Comparison of ENCODE assay signal across 11 cellular contexts in the genomic region with DNA sequence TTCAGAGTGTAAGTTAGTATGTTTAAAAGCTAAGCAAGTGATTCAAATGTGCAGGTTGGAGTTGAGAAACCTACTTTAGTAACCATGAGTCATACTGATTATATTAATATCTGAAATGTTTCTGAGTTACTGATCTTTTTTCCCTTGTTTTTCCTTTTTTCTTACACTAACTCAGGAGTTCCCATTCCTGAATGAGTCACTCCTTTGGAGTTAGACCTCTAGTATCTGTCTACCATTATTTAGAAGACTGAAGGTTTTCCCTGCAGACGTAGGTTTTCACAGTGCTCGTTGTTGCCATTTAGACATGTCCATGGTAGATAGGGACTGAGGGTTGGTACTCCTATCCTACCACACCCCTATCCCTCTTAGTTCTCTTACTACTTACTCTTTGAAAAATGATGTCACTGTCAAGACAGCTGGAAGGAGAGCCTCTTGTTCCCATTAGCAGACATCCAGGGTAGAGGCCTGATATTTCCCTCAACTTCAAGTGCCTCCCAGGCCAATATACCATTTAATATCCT. TPM values are rescaled to one million over a fixed set of nuclear protein-coding genes. Genes with fewer than 3 reads are reported as not detected.
DNase-seq lines count a peak whose midpoint lies in the region; ATAC-seq and TF ChIP-seq lines count a peak whose summit lies in the region.
"Had no signal": no experiment of that assay in that cellular context is flagged by ENCODE, and none has a peak within 500 bp of the region (broad histone marks: within the 10 kb centered on the region; RNA-seq: fewer than 3 reads in every experiment).

No MANE protein-coding gene starts in this region.

- H3K79me2 ChIP-seq in GM23338 (replicated peaks; ENCODE audit: insufficient read depth), result peaks cover 8% of the 10 kb centered on the region
- H3K79me2 ChIP-seq in smooth muscle cell (ENCODE audit: low read depth), result no peaks in the 10 kb centered on the region

- H3K4me1 Mint-ChIP-seq in GM23338 (no peaks in the 10 kb centered on the region), WTC11 (no peaks in the 10 kb centered on the region)
- H3K4me1 Mint-ChIP-seq in T-helper 2 cell treated with Interferon-gamma antibody and Interleukin-4, amounts not matched to agents 5 μg/mL and 100 μg/mL, for 36 hours (ENCODE audit: low read depth), result no peaks in the 10 kb centered on the region

- H3K9me3 Mint-ChIP-seq in GM23338 (peaks cover 17% of the 10 kb centered on the region), WTC11 (peaks cover 10% of the 10 kb centered on the region; the same call in 1 of the 2 replicates)
- no peaks in the 10 kb centered on the region for H3K9me3 Mint-ChIP-seq in T-helper 2 cell treated with Interferon-gamma antibody and Interleukin-4, amounts not matched to agents 5 μg/mL and 100 μg/mL, for 36 hours

- H3K4me3 ChIP-seq in GM23338 (no peak overlapping the region), fibroblast of the aortic adventitia (ENCODE audit: low read depth, low read length) (no peak overlapping the region), smooth muscle cell (no peak overlapping the region), aorta (ENCODE audit: low read length in 2 of 2) (no peak overlapping the region)
- H3K4me3 ChIP-seq: prostate gland had no signal

- H3K27me3 ChIP-seq in GM23338 (ENCODE audit: insufficient read depth) (no peaks in the 10 kb centered on the region), smooth muscle cell (ENCODE audit: low read depth) (no peaks in the 10 kb centered on the region), aorta (ENCODE audit: control insufficient read depth in 1 of 2, insufficient read depth in 2 of 2, low read length in 1 of 2) (no peaks in the 10 kb centered on the region)

- ATAC-seq in GM23338, result no peak
- ATAC-seq in WTC11, result no peak
- no peak for ATAC-seq in aorta (ENCODE audit: low FRiP score)
- ATAC-seq in GM19035 (IDR thresholded peaks at IDR 0.05; ENCODE audit: unreplicated experiment), result no peak

- no peaks in the 10 kb centered on the region for H3F3A ChIP-seq in GM23338 (replicated peaks; ENCODE audit: low read depth)
- H3F3A ChIP-seq in smooth muscle cell (ENCODE audit: low read depth), result peaks cover 5% of the 10 kb centered on the region

- H3K4me2 ChIP-seq in GM23338, result no peak overlapping the region
- H3K4me2 ChIP-seq in smooth muscle cell, result peak overlapping the region; percentile 4

- H3K4me3 Mint-ChIP-seq in GM23338, result no peak overlapping the region
- H3K4me3 Mint-ChIP-seq in WTC11, result no peak overlapping the region
- H3K4me3 Mint-ChIP-seq in T-helper 2 cell treated with Interferon-gamma antibody and Interleukin-4, amounts not matched to agents 5 μg/mL and 100 μg/mL, for 36 hours, result no peak overlapping the region

- no peaks in the 10 kb centered on the region for H4K20me1 ChIP-seq in GM23338 (replicated peaks; ENCODE audit: insufficient read depth)
- no peaks in the 10 kb centered on the region for H4K20me1 ChIP-seq in smooth muscle cell (ENCODE audit: low read depth)

- no peak overlapping the region for H3K9ac ChIP-seq in smooth muscle cell (ENCODE audit: low read depth)

- H2AFZ ChIP-seq in GM23338, result no peak overlapping the region
- no peak overlapping the region for H2AFZ ChIP-seq in smooth muscle cell (ENCODE audit: low read depth)

- peaks cover 77% of the 10 kb centered on the region for H3K36me3 Mint-ChIP-seq in GM23338 (ENCODE audit: low read depth)
- H3K36me3 Mint-ChIP-seq in WTC11, result peaks cover 53% of the 10 kb centered on the region
- no peaks in the 10 kb centered on the region for H3K36me3 Mint-ChIP-seq in T-helper 2 cell treated with Interferon-gamma antibody and Interleukin-4, amounts not matched to agents 5 μg/mL and 100 μg/mL, for 36 hours (ENCODE audit: low read depth)

- no peaks in the 10 kb centered on the region for H3K9me2 ChIP-seq in GM23338 (ENCODE audit: insufficient read depth)

- H3K27ac ChIP-seq in GM23338 (ENCODE audit: low read depth) (no peak overlapping the region), smooth muscle cell (ENCODE audit: low read depth) (peak overlapping the region; percentile 6), aorta (ENCODE audit: low read depth in 1 of 2, low read length in 2 of 2) (no peak overlapping the region)
- H3K27ac ChIP-seq: prostate gland had no signal

- H3K4me1 ChIP-seq in GM23338 (ENCODE audit: insufficient read depth), result no peaks in the 10 kb centered on the region
- H3K4me1 ChIP-seq in smooth muscle cell (ENCODE audit: low read depth), result no peaks in the 10 kb centered on the region
- H3K4me1 ChIP-seq in aorta (ENCODE audit: control insufficient read depth in 1 of 2, insufficient read depth in 2 of 2, low read length in 2 of 2), result no peaks in the 10 kb centered on the region
- H3K4me1 ChIP-seq: prostate gland had no signal

- TF ChIP-seq CTCF in GM23338 (conservative IDR thresholded peaks at IDR 0.05; ENCODE audit: low read depth in 2 of 2) (no peak), WTC11 (IDR thresholded peaks at IDR 0.05) (no peak), fibroblast of the aortic adventitia (IDR thresholded peaks at IDR 0.05; ENCODE audit: insufficient read depth, low read length) (no peak), smooth muscle cell (IDR thresholded peaks at IDR 0.05; ENCODE audit: borderline replicate concordance, insufficient read depth, poor library complexity, severe bottlenecking) (no peak)

- no peaks in the 10 kb centered on the region for H3K9me3 ChIP-seq in smooth muscle cell (replicated peaks; ENCODE audit: low read depth)
- no peaks in the 10 kb centered on the region for H3K9me3 ChIP-seq in aorta (ENCODE audit: control insufficient read depth, low read length)
- H3K9me3 ChIP-seq: prostate gland had no signal

- CTCF ChIA-PET in WTC11 (lab: Charles Lee), result no interaction called here

- H3K27ac Mint-ChIP-seq in GM23338, result no peak overlapping the region
- H3K27ac Mint-ChIP-seq in WTC11, result 0 out of 2 replicates have a peak overlapping the region, but pooled peaks have one; percentile 48
- H3K27ac Mint-ChIP-seq in T-helper 2 cell treated with Interferon-gamma antibody and Interleukin-4, amounts not matched to agents 5 μg/mL and 100 μg/mL, for 36 hours, result no peak overlapping the region

- peaks cover 2% of the 10 kb centered on the region for H3K27me3 Mint-ChIP-seq in GM23338 (ENCODE audit: insufficient read depth, low read depth, poor library complexity)
- no peaks in the 10 kb centered on the region for H3K27me3 Mint-ChIP-seq in WTC11 (ENCODE audit: low read depth)
- H3K27me3 Mint-ChIP-seq in T-helper 2 cell treated with Interferon-gamma antibody and Interleukin-4, amounts not matched to agents 5 μg/mL and 100 μg/mL, for 36 hours (ENCODE audit: low read depth), result peaks cover 2% of the 10 kb centered on the region

- intact Hi-C loops in aorta (cut with DNase I), result no loop called here

- peaks cover 19% of the 10 kb centered on the region; the same call in 1 of the 2 replicates for H3K36me3 ChIP-seq in GM23338 (ENCODE audit: insufficient read depth)
- H3K36me3 ChIP-seq in smooth muscle cell (ENCODE audit: low read depth), result no peaks in the 10 kb centered on the region
- no peaks in the 10 kb centered on the region for H3K36me3 ChIP-seq in aorta (ENCODE audit: control insufficient read depth in 1 of 2, insufficient read depth in 2 of 2, low read length in 1 of 2)
- H3K36me3 ChIP-seq: prostate gland had no signal

- 83% methylated on average over 2 of the region's 2 CpGs for WGBS in smooth muscle cell (ENCODE audit: low lambda C conversion rate)
- 77 to 86% methylated on average over 2 of the region's 2 CpGs for WGBS in aorta, 2 donors

- DNase-seq in GM23338 (ENCODE audit: low spot score) (no peak), WTC11 (ENCODE audit: low spot score) (no peak), fibroblast of the aortic adventitia (ENCODE audit: low read depth) (peak; percentile 90), smooth muscle cell (lab: John Stamatoyannopoulos, UW; ENCODE audit: unreplicated experiment) (no peak), aorta (no peak)
- DNase-seq in activated T-cell treated with anti-CD3 and anti-CD28 coated beads, Interleukin-2, amount 50 U/mL, for 1 hour, result no peak
- no peak for DNase-seq in T-helper 2 cell treated with Interferon-gamma antibody and Interleukin-4, amounts not matched to agents 5 μg/mL and 100 μg/mL, for 36 hours (ENCODE audit: low spot score)
- DNase-seq: NCI-H2081, T1000 had no signal

- POLR2A ChIA-PET in WTC11 (lab: Charles Lee), result no interaction called here

TF ChIP-seq in GM23338, 12 proteins besides CTCF, POLR2A, EP300 and RAD21:
- TF ChIP-seq POLR2AphosphoS5 (IDR thresholded peaks at IDR 0.05; ENCODE audit: low read depth), result no peak
- TF ChIP-seq EZH2phosphoT487 (IDR thresholded peaks at IDR 0.05; ENCODE audit: unreplicated experiment), result peak; percentile 41
TF ChIP-seq in GM23338: peak in this region for 1.

TF ChIP-seq in WTC11, 78 proteins besides CTCF, POLR2A, EP300 and RAD21 (continues in another document):
- TF ChIP-seq, protein P1, sequence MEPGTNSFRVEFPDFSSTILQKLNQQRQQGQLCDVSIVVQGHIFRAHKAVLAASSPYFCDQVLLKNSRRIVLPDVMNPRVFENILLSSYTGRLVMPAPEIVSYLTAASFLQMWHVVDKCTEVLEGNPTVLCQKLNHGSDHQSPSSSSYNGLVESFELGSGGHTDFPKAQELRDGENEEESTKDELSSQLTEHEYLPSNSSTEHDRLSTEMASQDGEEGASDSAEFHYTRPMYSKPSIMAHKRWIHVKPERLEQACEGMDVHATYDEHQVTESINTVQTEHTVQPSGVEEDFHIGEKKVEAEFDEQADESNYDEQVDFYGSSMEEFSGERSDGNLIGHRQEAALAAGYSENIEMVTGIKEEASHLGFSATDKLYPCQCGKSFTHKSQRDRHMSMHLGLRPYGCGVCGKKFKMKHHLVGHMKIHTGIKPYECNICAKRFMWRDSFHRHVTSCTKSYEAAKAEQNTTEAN (CRISPR knock-in tag; IDR thresholded peaks at IDR 0.05), result no peak

RNA-seq across cellular contexts. Expression of a gene that starts 20.2 kb away (rescaled TPM):
- 61.6 and 79.7 TPM in 2 replicates for total RNA-seq in GM23338 (2014; rRNA removed; shearing (Covaris generic))
- polyA plus RNA-seq in GM23338 (2016; fragmentation: Nextera tagmentation; extraction: Ambion mirVana), result 10.9 and 14.3 TPM in 2 replicates
- total RNA-seq in WTC11 (2021), result 58.3 to 73.2 TPM (median 70.6 TPM) in 3 replicates
- 1.1 and 3.0 TPM in 2 replicates for total RNA-seq in fibroblast of the aortic adventitia (ENCODE audit: low replicate concordance)
- 9.0 and 10.4 TPM in 2 replicates for total RNA-seq in smooth muscle cell
- 0.94 and 4.1 TPM in 2 replicates for polyA plus RNA-seq in smooth muscle cell
- total RNA-seq in aorta, result 1 to 10 TPM; 2.1 to 2.6 TPM
- polyA plus RNA-seq in aorta, result 1 to 10 TPM in 1 of 2 donors, under 1 TPM in 1; 0.54 to 2.1 TPM

RNA-seq across cellular contexts. Expression of a gene that starts 47.2 kb away (rescaled TPM):
- 61.6 and 67.7 TPM in 2 replicates for total RNA-seq in GM23338 (2014; rRNA removed; shearing (Covaris generic))
- 50.9 and 52.2 TPM in 2 replicates for polyA plus RNA-seq in GM23338 (2016; fragmentation: Nextera tagmentation; extraction: Ambion mirVana)
- 47.2 to 54.2 TPM (median 51.3 TPM) in 3 replicates for total RNA-seq in WTC11 (2021)
- total RNA-seq in fibroblast of the aortic adventitia (ENCODE audit: low replicate concordance), result 53.8 and 67.9 TPM in 2 replicates
- total RNA-seq in smooth muscle cell, result 34.5 and 53.1 TPM in 2 replicates
- polyA plus RNA-seq in smooth muscle cell, result 21.9 and 24.5 TPM in 2 replicates
- total RNA-seq in aorta, result 10 to 100 TPM; 24.1 to 27.0 TPM
- polyA plus RNA-seq in aorta, result 10 to 100 TPM in 1 of 2 donors, 1 to 10 TPM in 1; 9.4 to 15.4 TPM
